Comparison of ENCODE assay signal across 20 cellular contexts in genomic region chr5:84724683-84725082, GRCh38.
DNase-seq lines count a peak whose midpoint lies in the region; ATAC-seq, FAIRE-seq and TF ChIP-seq lines count a peak whose summit lies in the region.
"Had no signal": no experiment of that assay in that cellular context is flagged by ENCODE, and none has a peak within 500 bp of the region (broad histone marks: within the 10 kb centered on the region; RNA-seq: fewer than 3 reads in every experiment).

No MANE protein-coding gene starts in this region.

- no peaks in the 10 kb centered on the region for H3K79me2 ChIP-seq in ACC112 (ENCODE audit: control insufficient read depth, insufficient read depth, low read length, unreplicated experiment)
- no peaks in the 10 kb centered on the region for H3K79me2 ChIP-seq in keratinocyte (ENCODE audit: control insufficient read depth, insufficient read depth, low read length)

- H4K20me1 ChIP-seq in keratinocyte (ENCODE audit: control insufficient read depth, extremely low read depth, insufficient read depth, low read length), result no peaks in the 10 kb centered on the region

- FAIRE-seq in bronchial epithelial cell (lab: Jason Lieb, UNC), result no peak
- peak; percentile 48 for FAIRE-seq in keratinocyte (lab: Jason Lieb, UNC)
- FAIRE-seq: H1 had no signal

- TF ChIP-seq CTCF in bronchial epithelial cell (IDR thresholded peaks at IDR 0.05; ENCODE audit: insufficient read depth, low read length, severe bottlenecking), result no peak
- no peak for TF ChIP-seq CTCF in keratinocyte (optimal IDR thresholded peaks at IDR 0.05 in 1 of 3, IDR thresholded peaks at IDR 0.05 in 1 of 3, conservative IDR thresholded peaks at IDR 0.05 in 1 of 3; ENCODE audit: extremely low read depth in 1 of 3, insufficient read depth in 2 of 3, low read length in 3 of 3)

- H3K4me1 ChIP-seq in ACC112 (ENCODE audit: control insufficient read depth, insufficient read depth, low read length, unreplicated experiment) (peaks cover 4% of the 10 kb centered on the region), keratinocyte (ENCODE audit: control insufficient read depth, extremely low read depth, insufficient read depth, low read length) (peaks cover 6% of the 10 kb centered on the region)
- H3K4me1 ChIP-seq: Caco-2, upper lobe of left lung had no signal

- no peak overlapping the region for H3K9ac ChIP-seq in keratinocyte (ENCODE audit: control insufficient read depth, extremely low read depth, insufficient read depth, low read length)

- ATAC-seq in HG02973 (IDR thresholded peaks at IDR 0.05; ENCODE audit: unreplicated experiment) (no peak), HG03045 (IDR thresholded peaks at IDR 0.05; ENCODE audit: unreplicated experiment) (no peak)
- ATAC-seq: activated CD8-positive, alpha-beta memory T cell treated with anti-CD3 and anti-CD28 coated beads, Interleukin-2, amount 10 ng/mL, durations not matched to agents 7 days and 5 days; left ventricle myocardium superior; stimulated activated effector memory CD8-positive, alpha-beta T cell treated with anti-CD3 and anti-CD28 coated beads, Interleukin-12 subunit alpha, Interleukin-12 subunit beta, amount 100 ng/mL, for 72 hours had no signal

- H3K27me3 ChIP-seq in ACC112 (ENCODE audit: insufficient read depth, low read length) (no peaks in the 10 kb centered on the region), bronchial epithelial cell (ENCODE audit: control insufficient read depth, insufficient read depth, low read length) (no peaks in the 10 kb centered on the region), keratinocyte (ENCODE audit: control insufficient read depth, extremely low read depth, insufficient read depth, low read length) (no peaks in the 10 kb centered on the region)
- H3K27me3 ChIP-seq: upper lobe of left lung had no signal

- H3K9me3 ChIP-seq in keratinocyte (ENCODE audit: control insufficient read depth, low read depth, low read length), result no peaks in the 10 kb centered on the region
- H3K9me3 ChIP-seq: Caco-2, upper lobe of left lung had no signal

- peak overlapping the region; percentile 41 for H3K27ac ChIP-seq in ACC112 (ENCODE audit: low read depth, low read length)
- H3K27ac ChIP-seq in keratinocyte (ENCODE audit: control insufficient read depth, insufficient read depth, low read length), result peak overlapping the region; percentile 55
- H3K27ac ChIP-seq: upper lobe of left lung, VCaP had no signal

- H3K4me3 ChIP-seq in ACC112 (ENCODE audit: low read depth, low read length) (no peak overlapping the region), bronchial epithelial cell (ENCODE audit: low read depth, low read length) (no peak overlapping the region), keratinocyte (ENCODE audit: control insufficient read depth in 2 of 3, extremely low read depth in 1 of 3, insufficient read depth in 2 of 3, low read depth in 1 of 3, low read length in 3 of 3) (no peak overlapping the region)
- H3K4me3 ChIP-seq: upper lobe of left lung had no signal

- DNase-seq in M059J (ENCODE audit: low read depth) (peak; percentile 61), bronchial epithelial cell (ENCODE audit: low read depth) (peak; percentile 91), keratinocyte (ENCODE audit: low read depth, low spot score) (peak; percentile 25), GDM1 (lab: John Stamatoyannopoulos, UW) (no peak), HT-29 (ENCODE audit: low spot score) (no peak)
- DNase-seq: activated CD8-positive, alpha-beta memory T cell treated with anti-CD3 and anti-CD28 coated beads, Interleukin-2, amount 10 ng/mL, durations not matched to agents 7 days and 5 days; activated naive CD4-positive, alpha-beta T cell; Caco-2; central memory CD4-positive, alpha-beta T cell; hippocampal formation; left ventricle myocardium superior; NCI-H1092 treated with DMSO at 0.1 percent for 48 hours; retina; upper lobe of left lung had no signal

- H3K9me1 ChIP-seq in keratinocyte (ENCODE audit: control insufficient read depth, extremely low read depth, insufficient read depth, low read length), result no peaks in the 10 kb centered on the region

- H2AFZ ChIP-seq in ACC112 (ENCODE audit: low read length, unreplicated experiment), result peak overlapping the region; percentile 10
- H2AFZ ChIP-seq in keratinocyte (ENCODE audit: control insufficient read depth, low read length), result no peak overlapping the region

- H3K4me2 ChIP-seq in keratinocyte (ENCODE audit: control insufficient read depth, extremely low read depth, insufficient read depth, low read depth, low read length), result peak overlapping the region; percentile 28

- dilution Hi-C loops in keratinocyte (cut with MboI; ENCODE audit: extremely low pct_ligation_motif_present, low sequenced_read_pairs), result no loop called here

- no peaks in the 10 kb centered on the region for H3K36me3 ChIP-seq in ACC112 (ENCODE audit: insufficient read depth, low read length)
- no peaks in the 10 kb centered on the region for H3K36me3 ChIP-seq in bronchial epithelial cell (ENCODE audit: control insufficient read depth, insufficient read depth, low read length)
- no peaks in the 10 kb centered on the region for H3K36me3 ChIP-seq in keratinocyte (ENCODE audit: control insufficient read depth in 2 of 2, extremely low read depth in 1 of 2, insufficient read depth in 2 of 2, low read length in 2 of 2)
- H3K36me3 ChIP-seq: upper lobe of left lung had no signal

Comparison
In these comparisons a context has a peak if more than half of its experiments do, and no peak if none do; other contexts are left out.
1. DNase-seq: peak in M059J (single experiment), bronchial epithelial cell (single experiment) and keratinocyte (single experiment); none in GDM1 (single experiment) and HT-29 (single experiment).